1 cellular context compared by ENCODE assay signal in the genomic region with DNA sequence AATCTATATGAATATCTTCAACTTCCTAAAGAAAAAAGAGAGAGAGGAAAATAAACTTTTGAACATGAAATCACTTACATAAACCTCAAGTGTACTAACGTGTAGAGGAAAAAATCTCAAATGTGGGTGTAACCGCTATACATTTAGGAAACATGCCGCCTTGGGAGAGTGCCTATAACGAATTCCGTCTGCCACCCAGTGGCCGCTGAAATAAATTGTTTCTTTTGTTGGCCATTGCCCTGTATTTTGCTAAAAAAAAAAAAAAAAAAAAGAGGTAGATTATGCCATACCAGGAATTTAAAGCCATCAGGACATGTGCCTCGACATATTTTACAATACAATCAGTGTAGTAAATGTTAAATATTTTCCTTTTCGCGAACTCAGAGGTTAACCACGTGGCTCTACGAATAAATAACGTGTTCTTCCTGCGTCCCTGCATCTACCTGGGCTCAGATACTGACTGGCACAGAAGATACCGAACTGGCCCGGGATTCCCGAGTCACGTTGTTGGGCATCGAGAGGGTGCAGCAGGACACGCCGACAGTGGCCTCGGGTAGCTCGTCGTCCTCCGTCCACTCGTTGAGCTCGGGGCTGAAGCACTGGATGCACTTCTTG.
TF ChIP-seq lines count a peak whose summit lies in the region.

No MANE protein-coding gene starts in this region.

TF ChIP-seq in K562, 482 proteins besides CTCF, POLR2A, EP300 and RAD21 (continued from another document):
- TF ChIP-seq, protein P1, sequence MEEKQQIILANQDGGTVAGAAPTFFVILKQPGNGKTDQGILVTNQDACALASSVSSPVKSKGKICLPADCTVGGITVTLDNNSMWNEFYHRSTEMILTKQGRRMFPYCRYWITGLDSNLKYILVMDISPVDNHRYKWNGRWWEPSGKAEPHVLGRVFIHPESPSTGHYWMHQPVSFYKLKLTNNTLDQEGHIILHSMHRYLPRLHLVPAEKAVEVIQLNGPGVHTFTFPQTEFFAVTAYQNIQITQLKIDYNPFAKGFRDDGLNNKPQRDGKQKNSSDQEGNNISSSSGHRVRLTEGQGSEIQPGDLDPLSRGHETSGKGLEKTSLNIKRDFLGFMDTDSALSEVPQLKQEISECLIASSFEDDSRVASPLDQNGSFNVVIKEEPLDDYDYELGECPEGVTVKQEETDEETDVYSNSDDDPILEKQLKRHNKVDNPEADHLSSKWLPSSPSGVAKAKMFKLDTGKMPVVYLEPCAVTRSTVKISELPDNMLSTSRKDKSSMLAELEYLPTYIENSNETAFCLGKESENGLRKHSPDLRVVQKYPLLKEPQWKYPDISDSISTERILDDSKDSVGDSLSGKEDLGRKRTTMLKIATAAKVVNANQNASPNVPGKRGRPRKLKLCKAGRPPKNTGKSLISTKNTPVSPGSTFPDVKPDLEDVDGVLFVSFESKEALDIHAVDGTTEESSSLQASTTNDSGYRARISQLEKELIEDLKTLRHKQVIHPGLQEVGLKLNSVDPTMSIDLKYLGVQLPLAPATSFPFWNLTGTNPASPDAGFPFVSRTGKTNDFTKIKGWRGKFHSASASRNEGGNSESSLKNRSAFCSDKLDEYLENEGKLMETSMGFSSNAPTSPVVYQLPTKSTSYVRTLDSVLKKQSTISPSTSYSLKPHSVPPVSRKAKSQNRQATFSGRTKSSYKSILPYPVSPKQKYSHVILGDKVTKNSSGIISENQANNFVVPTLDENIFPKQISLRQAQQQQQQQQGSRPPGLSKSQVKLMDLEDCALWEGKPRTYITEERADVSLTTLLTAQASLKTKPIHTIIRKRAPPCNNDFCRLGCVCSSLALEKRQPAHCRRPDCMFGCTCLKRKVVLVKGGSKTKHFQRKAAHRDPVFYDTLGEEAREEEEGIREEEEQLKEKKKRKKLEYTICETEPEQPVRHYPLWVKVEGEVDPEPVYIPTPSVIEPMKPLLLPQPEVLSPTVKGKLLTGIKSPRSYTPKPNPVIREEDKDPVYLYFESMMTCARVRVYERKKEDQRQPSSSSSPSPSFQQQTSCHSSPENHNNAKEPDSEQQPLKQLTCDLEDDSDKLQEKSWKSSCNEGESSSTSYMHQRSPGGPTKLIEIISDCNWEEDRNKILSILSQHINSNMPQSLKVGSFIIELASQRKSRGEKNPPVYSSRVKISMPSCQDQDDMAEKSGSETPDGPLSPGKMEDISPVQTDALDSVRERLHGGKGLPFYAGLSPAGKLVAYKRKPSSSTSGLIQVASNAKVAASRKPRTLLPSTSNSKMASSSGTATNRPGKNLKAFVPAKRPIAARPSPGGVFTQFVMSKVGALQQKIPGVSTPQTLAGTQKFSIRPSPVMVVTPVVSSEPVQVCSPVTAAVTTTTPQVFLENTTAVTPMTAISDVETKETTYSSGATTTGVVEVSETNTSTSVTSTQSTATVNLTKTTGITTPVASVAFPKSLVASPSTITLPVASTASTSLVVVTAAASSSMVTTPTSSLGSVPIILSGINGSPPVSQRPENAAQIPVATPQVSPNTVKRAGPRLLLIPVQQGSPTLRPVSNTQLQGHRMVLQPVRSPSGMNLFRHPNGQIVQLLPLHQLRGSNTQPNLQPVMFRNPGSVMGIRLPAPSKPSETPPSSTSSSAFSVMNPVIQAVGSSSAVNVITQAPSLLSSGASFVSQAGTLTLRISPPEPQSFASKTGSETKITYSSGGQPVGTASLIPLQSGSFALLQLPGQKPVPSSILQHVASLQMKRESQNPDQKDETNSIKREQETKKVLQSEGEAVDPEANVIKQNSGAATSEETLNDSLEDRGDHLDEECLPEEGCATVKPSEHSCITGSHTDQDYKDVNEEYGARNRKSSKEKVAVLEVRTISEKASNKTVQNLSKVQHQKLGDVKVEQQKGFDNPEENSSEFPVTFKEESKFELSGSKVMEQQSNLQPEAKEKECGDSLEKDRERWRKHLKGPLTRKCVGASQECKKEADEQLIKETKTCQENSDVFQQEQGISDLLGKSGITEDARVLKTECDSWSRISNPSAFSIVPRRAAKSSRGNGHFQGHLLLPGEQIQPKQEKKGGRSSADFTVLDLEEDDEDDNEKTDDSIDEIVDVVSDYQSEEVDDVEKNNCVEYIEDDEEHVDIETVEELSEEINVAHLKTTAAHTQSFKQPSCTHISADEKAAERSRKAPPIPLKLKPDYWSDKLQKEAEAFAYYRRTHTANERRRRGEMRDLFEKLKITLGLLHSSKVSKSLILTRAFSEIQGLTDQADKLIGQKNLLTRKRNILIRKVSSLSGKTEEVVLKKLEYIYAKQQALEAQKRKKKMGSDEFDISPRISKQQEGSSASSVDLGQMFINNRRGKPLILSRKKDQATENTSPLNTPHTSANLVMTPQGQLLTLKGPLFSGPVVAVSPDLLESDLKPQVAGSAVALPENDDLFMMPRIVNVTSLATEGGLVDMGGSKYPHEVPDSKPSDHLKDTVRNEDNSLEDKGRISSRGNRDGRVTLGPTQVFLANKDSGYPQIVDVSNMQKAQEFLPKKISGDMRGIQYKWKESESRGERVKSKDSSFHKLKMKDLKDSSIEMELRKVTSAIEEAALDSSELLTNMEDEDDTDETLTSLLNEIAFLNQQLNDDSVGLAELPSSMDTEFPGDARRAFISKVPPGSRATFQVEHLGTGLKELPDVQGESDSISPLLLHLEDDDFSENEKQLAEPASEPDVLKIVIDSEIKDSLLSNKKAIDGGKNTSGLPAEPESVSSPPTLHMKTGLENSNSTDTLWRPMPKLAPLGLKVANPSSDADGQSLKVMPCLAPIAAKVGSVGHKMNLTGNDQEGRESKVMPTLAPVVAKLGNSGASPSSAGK (IDR thresholded peaks at IDR 0.05), result peak; percentile 41; the same call in 1 of the 2 replicates
- no peak for TF ChIP-seq ZNF695 (CRISPR knock-in tag; IDR thresholded peaks at IDR 0.05)
- TF ChIP-seq, protein P2, sequence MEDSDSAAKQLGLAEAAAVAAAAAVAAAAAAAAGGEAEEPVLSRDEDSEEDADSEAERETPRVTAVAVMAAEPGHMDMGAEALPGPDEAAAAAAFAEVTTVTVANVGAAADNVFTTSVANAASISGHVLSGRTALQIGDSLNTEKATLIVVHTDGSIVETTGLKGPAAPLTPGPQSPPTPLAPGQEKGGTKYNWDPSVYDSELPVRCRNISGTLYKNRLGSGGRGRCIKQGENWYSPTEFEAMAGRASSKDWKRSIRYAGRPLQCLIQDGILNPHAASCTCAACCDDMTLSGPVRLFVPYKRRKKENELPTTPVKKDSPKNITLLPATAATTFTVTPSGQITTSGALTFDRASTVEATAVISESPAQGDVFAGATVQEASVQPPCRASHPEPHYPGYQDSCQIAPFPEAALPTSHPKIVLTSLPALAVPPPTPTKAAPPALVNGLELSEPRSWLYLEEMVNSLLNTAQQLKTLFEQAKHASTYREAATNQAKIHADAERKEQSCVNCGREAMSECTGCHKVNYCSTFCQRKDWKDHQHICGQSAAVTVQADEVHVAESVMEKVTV (CRISPR knock-in tag; IDR thresholded peaks at IDR 0.05), result peak; percentile 74
- TF ChIP-seq, protein P3, sequence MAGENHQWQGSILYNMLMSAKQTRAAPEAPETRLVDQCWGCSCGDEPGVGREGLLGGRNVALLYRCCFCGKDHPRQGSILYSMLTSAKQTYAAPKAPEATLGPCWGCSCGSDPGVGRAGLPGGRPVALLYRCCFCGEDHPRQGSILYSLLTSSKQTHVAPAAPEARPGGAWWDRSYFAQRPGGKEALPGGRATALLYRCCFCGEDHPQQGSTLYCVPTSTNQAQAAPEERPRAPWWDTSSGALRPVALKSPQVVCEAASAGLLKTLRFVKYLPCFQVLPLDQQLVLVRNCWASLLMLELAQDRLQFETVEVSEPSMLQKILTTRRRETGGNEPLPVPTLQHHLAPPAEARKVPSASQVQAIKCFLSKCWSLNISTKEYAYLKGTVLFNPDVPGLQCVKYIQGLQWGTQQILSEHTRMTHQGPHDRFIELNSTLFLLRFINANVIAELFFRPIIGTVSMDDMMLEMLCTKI (IDR thresholded peaks at IDR 0.05; ENCODE audit: partially characterized antibody), result no peak
- TF ChIP-seq CTCFL (IDR thresholded peaks at IDR 0.05; ENCODE audit: borderline replicate concordance, insufficient read depth, low read depth, low read length, poor library complexity, severe bottlenecking), result no peak
- no peak for TF ChIP-seq HES1 (IDR thresholded peaks at IDR 0.05; ENCODE audit: low read depth)
- no peak for TF ChIP-seq FOSL1 (tag; conservative IDR thresholded peaks at IDR 0.05)
- TF ChIP-seq ZBTB17 (CRISPR knock-in tag; IDR thresholded peaks at IDR 0.05), result no peak
- TF ChIP-seq SMC3 (conservative IDR thresholded peaks at IDR 0.05; ENCODE audit: insufficient read depth, low read depth, low read length), result peak; percentile 58; the same call in 1 of the 2 replicates
- TF ChIP-seq SIRT6 (IDR thresholded peaks at IDR 0.05; ENCODE audit: low read depth, low read length), result no peak
- peak in 1 of 2 experiments; percentile 26; a peak in 2 of 4 replicates for TF ChIP-seq FOXK2 (conservative IDR thresholded peaks at IDR 0.05 in 1 of 2, IDR thresholded peaks at IDR 0.05 in 1 of 2; ENCODE audit: low read depth in 2 of 2)
- TF ChIP-seq E2F4 (CRISPR knock-in tag; IDR thresholded peaks at IDR 0.05; ENCODE audit: low read depth), result no peak
- peak; percentile 97 for TF ChIP-seq ZNF384 (IDR thresholded peaks at IDR 0.05; ENCODE audit: low read depth, low read length)
- no peak for TF ChIP-seq MTF1 (CRISPR knock-in tag; IDR thresholded peaks at IDR 0.05; ENCODE audit: borderline replicate concordance)
- TF ChIP-seq GATAD2B (IDR thresholded peaks at IDR 0.05; ENCODE audit: borderline replicate concordance), result no peak
- TF ChIP-seq TEAD2 (tag; IDR thresholded peaks at IDR 0.05), result no peak
- no peak for TF ChIP-seq THAP12 (CRISPR knock-in tag; IDR thresholded peaks at IDR 0.05)
- TF ChIP-seq DMBX1 (CRISPR knock-in tag; IDR thresholded peaks at IDR 0.05; ENCODE audit: borderline replicate concordance), result no peak
- TF ChIP-seq NFXL1 (CRISPR knock-in tag; IDR thresholded peaks at IDR 0.05), result no peak
- TF ChIP-seq MNT (conservative IDR thresholded peaks at IDR 0.05), result no peak
- TF ChIP-seq CCNT2 (IDR thresholded peaks at IDR 0.05; ENCODE audit: borderline replicate concordance, extremely low read depth, insufficient read length, low read depth, low read length), result no peak
- TF ChIP-seq ARHGAP35 (IDR thresholded peaks at IDR 0.05; ENCODE audit: partially characterized antibody), result no peak
- no peak for TF ChIP-seq ZNF778 (CRISPR knock-in tag; IDR thresholded peaks at IDR 0.05)
- no peak for TF ChIP-seq SOX6 (IDR thresholded peaks at IDR 0.05)
- no peak for TF ChIP-seq RBM17 (IDR thresholded peaks at IDR 0.05; ENCODE audit: borderline replicate concordance, low read depth, low read length)
